18 cellular contexts compared by ENCODE assay signal in the genomic region with DNA sequence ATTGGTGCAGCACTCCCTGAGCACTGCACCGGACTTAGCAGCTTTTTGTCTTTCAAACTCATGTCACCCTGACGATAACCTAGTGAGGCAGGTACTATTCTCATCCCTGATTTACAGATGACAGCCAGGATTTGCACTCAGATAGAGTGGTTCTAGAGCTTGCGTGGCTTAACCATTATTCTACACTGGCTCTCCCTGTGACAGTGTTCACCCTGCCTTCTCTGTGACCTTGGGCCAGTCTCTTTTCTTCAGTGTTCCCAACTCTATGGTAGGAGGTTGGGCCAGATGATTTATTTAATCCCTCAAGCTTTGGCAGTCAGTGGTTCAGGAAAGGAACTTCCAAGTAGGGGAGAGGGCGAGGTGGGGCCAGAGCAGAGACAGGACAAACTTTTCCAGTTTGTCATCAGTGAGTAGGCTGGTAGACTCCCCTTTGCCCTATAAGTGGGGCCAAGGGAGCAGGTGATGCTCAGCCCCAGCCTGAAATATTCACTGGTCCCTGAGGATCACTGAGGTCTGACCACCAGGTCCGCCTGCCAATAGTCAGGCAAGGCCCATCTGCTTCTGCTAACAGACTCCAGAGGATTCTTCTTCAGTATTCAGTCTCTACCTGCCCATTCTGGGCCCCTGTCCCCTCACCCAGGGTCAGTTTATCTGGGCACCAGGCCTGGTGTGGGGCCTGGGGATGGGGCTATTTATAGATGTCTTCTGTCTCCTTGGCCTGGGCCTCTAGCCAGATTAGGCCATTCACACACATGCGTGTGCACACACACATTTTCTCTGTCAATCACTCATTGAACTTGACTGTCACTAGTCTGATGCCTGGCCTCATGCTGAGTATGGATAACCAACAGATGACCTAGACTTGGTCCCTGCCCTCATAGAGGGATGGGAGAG. TPM values are rescaled to one million over a fixed set of nuclear protein-coding genes. Genes with fewer than 3 reads are reported as not detected.
A peak's percentile ranks its signal among the peaks of the same experiment; 100 is the strongest.
DNase-seq lines count a peak whose midpoint lies in the region; ATAC-seq and TF ChIP-seq lines count a peak whose summit lies in the region.
"Had no signal": no experiment of that assay in that cellular context is flagged by ENCODE, and none has a peak within 500 bp of the region (broad histone marks: within the 10 kb centered on the region; RNA-seq: fewer than 3 reads in every experiment).

No MANE protein-coding gene starts in this region.

- peak; percentile 75 for ATAC-seq in esophagus mucosa
- ATAC-seq: activated naive CD8-positive, alpha-beta T cell treated with anti-CD3 and anti-CD28 coated beads, Interleukin-2, amount 50 U/mL, for 24 hours had no signal

- H3K27me3 Mint-ChIP-seq in type B pancreatic cell = no peaks in the 10 kb centered on the region

- H3K27ac Mint-ChIP-seq in type B pancreatic cell = peak overlapping the region; percentile 71
- H3K27ac Mint-ChIP-seq: activated naive CD8-positive, alpha-beta T cell treated with anti-CD3 and anti-CD28 coated beads, Interleukin-2, amount 50 U/mL, for 24 hours; activated T-cell treated with anti-CD3 and anti-CD28 coated beads, Interleukin-2, amount 50 U/mL, for 24 hours; CD8-positive, alpha-beta memory T cell; nephron progenitor cell had no signal

- peak; percentile 53 for DNase-seq in NCI-H82 (lab: John Stamatoyannopoulos, UW)
- DNase-seq in NCI-H82 treated with DMSO at 0.1 percent for 48 hours (lab: John Stamatoyannopoulos, UW; ENCODE audit: unreplicated experiment) = no peak
- DNase-seq in medulla oblongata (ENCODE audit: extremely low spot score) = peak; percentile 46
- no peak for DNase-seq in type B pancreatic cell (ENCODE audit: extremely low spot score, unreplicated experiment)
- DNase-seq in T-helper 2 cell = no peak
- no peak for DNase-seq in GM20000 (ENCODE audit: low spot score)
- no peak for DNase-seq in NCI-H2029 treated with DMSO at 0.1 percent for 48 hours (lab: John Stamatoyannopoulos, UW)
- DNase-seq: activated naive CD8-positive, alpha-beta T cell treated with anti-CD3 and anti-CD28 coated beads, Interleukin-2, amount 50 U/mL, for 24 hours; activated T-cell treated with anti-CD3 and anti-CD28 coated beads, Interleukin-2, amount 50 U/mL, for 24 hours; CD8-positive, alpha-beta memory T cell; GDM1; H9; kidney; NCI-H1092 treated with DMSO at 0.1 percent for 48 hours; nephron progenitor cell; OCI-M1 had no signal

- H3K36me3 Mint-ChIP-seq in type B pancreatic cell = no peaks in the 10 kb centered on the region
- H3K36me3 Mint-ChIP-seq: CD8-positive, alpha-beta memory T cell had no signal

- TF ChIP-seq CTCF in type B pancreatic cell (conservative IDR thresholded peaks at IDR 0.05) = no peak
- TF ChIP-seq CTCF in GM20000 (IDR thresholded peaks at IDR 0.05; ENCODE audit: extremely low read depth, missing control alignments) = no peak

- no peak overlapping the region for H3K4me3 Mint-ChIP-seq in type B pancreatic cell
- H3K4me3 Mint-ChIP-seq: activated naive CD8-positive, alpha-beta T cell treated with anti-CD3 and anti-CD28 coated beads, Interleukin-2, amount 50 U/mL, for 24 hours; activated T-cell treated with anti-CD3 and anti-CD28 coated beads, Interleukin-2, amount 50 U/mL, for 24 hours; CD8-positive, alpha-beta memory T cell; H9; nephron progenitor cell had no signal

- H3K9me3 Mint-ChIP-seq in type B pancreatic cell = no peaks in the 10 kb centered on the region
- H3K9me3 Mint-ChIP-seq: activated naive CD8-positive, alpha-beta T cell treated with anti-CD3 and anti-CD28 coated beads, Interleukin-2, amount 50 U/mL, for 24 hours; activated T-cell treated with anti-CD3 and anti-CD28 coated beads, Interleukin-2, amount 50 U/mL, for 24 hours; CD8-positive, alpha-beta memory T cell; H9; nephron progenitor cell had no signal

- H3K4me1 Mint-ChIP-seq in type B pancreatic cell (ENCODE audit: unreplicated experiment) = peaks cover 28% of the 10 kb centered on the region
- H3K4me1 Mint-ChIP-seq: activated naive CD8-positive, alpha-beta T cell treated with anti-CD3 and anti-CD28 coated beads, Interleukin-2, amount 50 U/mL, for 24 hours; CD8-positive, alpha-beta memory T cell had no signal

RNA-seq across cellular contexts. Expression of a gene that starts 8.8 kb away (rescaled TPM):
- 0.36 TPM for total RNA-seq in esophagus mucosa
- total RNA-seq in type B pancreatic cell (ENCODE audit: low replicate concordance) = 16.4 and 18.8 TPM in 2 replicates
- total RNA-seq: CD8-positive, alpha-beta memory T cell; NCI-H460 had no signal

RNA-seq across cellular contexts. Expression of a gene that starts 31.4 kb away (rescaled TPM):
- total RNA-seq in esophagus mucosa = 109 TPM
- 77.7 and 118 TPM in 2 replicates for total RNA-seq in type B pancreatic cell (ENCODE audit: low replicate concordance)

Comparison
In these comparisons a context has a peak if more than half of its experiments do, and no peak if none do; other contexts are left out.
1. DNase-seq: peak in NCI-H82 (single experiment) and medulla oblongata (single experiment); none in NCI-H82 treated with DMSO at 0.1 percent for 48 hours (single experiment), type B pancreatic cell (single experiment), T-helper 2 cell (0 of 5), GM20000 (single experiment) and NCI-H2029 treated with DMSO at 0.1 percent for 48 hours (single experiment).
2. RNA of a gene that starts 8.8 kb away (total RNA-seq): 16.4 to 18.8 TPM in type B pancreatic cell; 0.36 TPM in esophagus mucosa (single experiment); every median in the first group is over 10 times any median in the second.